ENCODE assay signal across 1 cellular context in genomic region chr5:135034186-135034962, GRCh38.
TF ChIP-seq lines count a peak whose summit lies in the region.

TSS of gene PITX1 (minus strand) at chr5:135034228. CDS start at chr5:135033881, 347 bp downstream.

TF ChIP-seq in K562, 482 proteins besides CTCF, POLR2A, EP300 and RAD21 (continued from another document):
- TF ChIP-seq MNT (conservative IDR thresholded peaks at IDR 0.05) (peak in 1 of 2 experiments; percentile 75; a peak in 2 of 4 replicates), PHF20 (IDR thresholded peaks at IDR 0.05; ENCODE audit: partially characterized antibody) (peak; percentile 69), NONO (IDR thresholded peaks at IDR 0.05; ENCODE audit: low read depth in 2 of 2, low read length in 1 of 2) (peak in 1 of 2 experiments; percentile 68; a peak in 2 of 4 replicates), TCF3 (CRISPR knock-in tag; IDR thresholded peaks at IDR 0.05) (0 out of 2 replicates have a peak, but pooled peaks have one; percentile 22), SRF (CRISPR knock-in tag; IDR thresholded peaks at IDR 0.05) (0 out of 4 replicates have a peak, but pooled peaks of 1 of the 2 experiments have one; percentile 12), ZBTB40 (IDR thresholded peaks at IDR 0.05) (peak; percentile 48; the same call in 1 of the 2 replicates), ZBTB40 (CRISPR knock-in tag; IDR thresholded peaks at IDR 0.05) (no peak), POLR2G (IDR thresholded peaks at IDR 0.05; ENCODE audit: low read depth, low read length) (peak; percentile 90), SRSF1 (IDR thresholded peaks at IDR 0.05; ENCODE audit: low read depth, low read length) (no peak)
- TF ChIP-seq, protein P1, sequence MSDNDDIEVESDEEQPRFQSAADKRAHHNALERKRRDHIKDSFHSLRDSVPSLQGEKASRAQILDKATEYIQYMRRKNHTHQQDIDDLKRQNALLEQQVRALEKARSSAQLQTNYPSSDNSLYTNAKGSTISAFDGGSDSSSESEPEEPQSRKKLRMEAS (CRISPR knock-in tag; IDR thresholded peaks at IDR 0.05) = peak; percentile 40; the same call in 1 of the 2 replicates
